Comparison of ENCODE assay signal across 21 cellular contexts in the genomic region with DNA sequence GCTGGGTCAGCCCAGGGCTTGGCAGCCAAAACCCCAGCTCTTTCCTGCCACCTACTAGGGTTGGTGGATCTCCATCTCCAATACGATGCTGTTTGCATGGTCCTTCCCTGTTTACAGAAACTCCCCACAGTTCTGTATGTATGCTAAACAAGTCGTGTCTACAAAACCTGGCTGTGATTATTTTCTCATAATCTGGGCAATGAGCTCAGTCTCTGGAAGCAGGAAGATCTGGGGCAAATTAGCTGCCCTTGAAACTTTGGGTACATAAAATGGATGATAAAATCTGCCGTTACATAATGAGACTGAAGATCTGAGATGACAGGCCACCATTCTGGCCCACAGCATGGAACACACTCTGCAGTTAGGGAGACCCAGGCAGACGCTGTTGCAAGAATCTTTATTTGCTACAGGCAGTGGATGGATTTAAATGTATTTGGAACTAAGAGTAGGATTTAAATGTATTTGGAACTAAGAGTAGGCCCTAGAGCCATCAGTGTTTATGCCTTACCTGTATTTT.
"Had no signal": no experiment of that assay in that cellular context is flagged by ENCODE, and none has a peak within 500 bp of the region (broad histone marks: within the 10 kb centered on the region; RNA-seq: fewer than 3 reads in every experiment).

No MANE protein-coding gene starts in this region.

- H3K27ac ChIP-seq: adrenal gland, KMS-11, PC-9, VCaP had no signal

- H3K27me3 ChIP-seq: adrenal gland had no signal

- H3K27ac Mint-ChIP-seq: activated CD4-positive, alpha-beta T cell treated with anti-CD3 and anti-CD28 coated beads for 36 hours; activated CD8-positive, alpha-beta T cell treated with anti-CD3 and anti-CD28 coated beads, Interleukin-2, amount 10 ng/mL, durations not matched to agents 7 days and 5 days; activated naive CD8-positive, alpha-beta T cell treated with anti-CD3 and anti-CD28 coated beads, Interleukin-2, amount 10 ng/mL, durations not matched to agents 7 days and 5 days had no signal

- DNase-seq: activated CD4-positive, alpha-beta T cell treated with anti-CD3 and anti-CD28 coated beads for 36 hours; activated CD8-positive, alpha-beta memory T cell treated with anti-CD3 and anti-CD28 coated beads, Interleukin-2, amount 50 U/mL, for 48 hours; activated CD8-positive, alpha-beta T cell treated with anti-CD3 and anti-CD28 coated beads, Interleukin-2, amount 10 ng/mL, durations not matched to agents 7 days and 5 days; activated naive CD4-positive, alpha-beta T cell treated with anti-CD3 and anti-CD28 coated beads, Interleukin-2, amount 50 U/mL, for 16 hours; activated naive CD8-positive, alpha-beta T cell treated with anti-CD3 and anti-CD28 coated beads, Interleukin-2, amount 10 ng/mL, durations not matched to agents 7 days and 5 days; activated T-cell treated with anti-CD3 and anti-CD28 coated beads, Interleukin-2, amount 50 U/mL, for 1 hour; adrenal gland; anterior cingulate cortex; caudate nucleus; NCI-H1092; NCI-H1417; NCI-H1930; NCI-H2171; NCI-H2227 treated with DMSO at 0.1 percent for 48 hours; NCI-H526; NCI-H774; PC-9; SHP77 treated with DMSO at 0.1 percent for 48 hours; T-helper 1 cell had no signal

- H3K27me3 Mint-ChIP-seq: activated CD4-positive, alpha-beta T cell treated with anti-CD3 and anti-CD28 coated beads for 36 hours had no signal

- H3K4me1 Mint-ChIP-seq: activated naive CD8-positive, alpha-beta T cell treated with anti-CD3 and anti-CD28 coated beads, Interleukin-2, amount 10 ng/mL, durations not matched to agents 7 days and 5 days had no signal

- H3K4me1 ChIP-seq: adrenal gland had no signal

- H3K4me3 ChIP-seq: adrenal gland, PC-9 had no signal

- H3K9me3 ChIP-seq: adrenal gland had no signal

- ATAC-seq: activated CD4-positive, alpha-beta T cell treated with anti-CD3 and anti-CD28 coated beads for 36 hours; activated CD8-positive, alpha-beta T cell treated with anti-CD3 and anti-CD28 coated beads, Interleukin-2, amount 10 ng/mL, durations not matched to agents 7 days and 5 days had no signal

- H3K4me3 Mint-ChIP-seq: activated CD4-positive, alpha-beta T cell treated with anti-CD3 and anti-CD28 coated beads for 36 hours; activated CD8-positive, alpha-beta T cell treated with anti-CD3 and anti-CD28 coated beads, Interleukin-2, amount 10 ng/mL, durations not matched to agents 7 days and 5 days; activated naive CD8-positive, alpha-beta T cell treated with anti-CD3 and anti-CD28 coated beads, Interleukin-2, amount 10 ng/mL, durations not matched to agents 7 days and 5 days had no signal
